Comparison of ENCODE assay signal across 1 cellular context in genomic region chr18:68714707-68715496, GRCh38.
TF ChIP-seq lines count a peak whose summit lies in the region.

A gene with protein sequence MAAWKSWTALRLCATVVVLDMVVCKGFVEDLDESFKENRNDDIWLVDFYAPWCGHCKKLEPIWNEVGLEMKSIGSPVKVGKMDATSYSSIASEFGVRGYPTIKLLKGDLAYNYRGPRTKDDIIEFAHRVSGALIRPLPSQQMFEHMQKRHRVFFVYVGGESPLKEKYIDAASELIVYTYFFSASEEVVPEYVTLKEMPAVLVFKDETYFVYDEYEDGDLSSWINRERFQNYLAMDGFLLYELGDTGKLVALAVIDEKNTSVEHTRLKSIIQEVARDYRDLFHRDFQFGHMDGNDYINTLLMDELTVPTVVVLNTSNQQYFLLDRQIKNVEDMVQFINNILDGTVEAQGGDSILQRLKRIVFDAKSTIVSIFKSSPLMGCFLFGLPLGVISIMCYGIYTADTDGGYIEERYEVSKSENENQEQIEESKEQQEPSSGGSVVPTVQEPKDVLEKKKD (minus strand): TSS chr18:68715108. CDS start chr18:68714981, 127 bp downstream.

TF ChIP-seq in HepG2, 621 proteins besides CTCF, POLR2A, EP300 and RAD21 (continued from another document and continues in another):
- TF ChIP-seq ZNF563 (CRISPR knock-in tag; IDR thresholded peaks at IDR 0.05) = peak; percentile 77; the same call in 1 of the 2 replicates
- TF ChIP-seq HES4 (CRISPR knock-in tag; IDR thresholded peaks at IDR 0.05; ENCODE audit: borderline replicate concordance) = peak; percentile 83; the same call in 1 of the 2 replicates
- TF ChIP-seq, protein P1, sequence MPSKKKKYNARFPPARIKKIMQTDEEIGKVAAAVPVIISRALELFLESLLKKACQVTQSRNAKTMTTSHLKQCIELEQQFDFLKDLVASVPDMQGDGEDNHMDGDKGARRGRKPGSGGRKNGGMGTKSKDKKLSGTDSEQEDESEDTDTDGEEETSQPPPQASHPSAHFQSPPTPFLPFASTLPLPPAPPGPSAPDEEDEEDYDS (CRISPR knock-in tag; IDR thresholded peaks at IDR 0.05) = peak; percentile 60; the same call in 1 of the 2 replicates
- TF ChIP-seq HCFC1 (IDR thresholded peaks at IDR 0.05; ENCODE audit: low read depth, low read length) = peak; percentile 29; the same call in 1 of the 2 replicates
- TF ChIP-seq CENPX (CRISPR knock-in tag; IDR thresholded peaks at IDR 0.05) = no peak
- TF ChIP-seq ZNF615 (CRISPR knock-in tag; IDR thresholded peaks at IDR 0.05; ENCODE audit: borderline replicate concordance) = 0 out of 2 replicates have a peak, but pooled peaks have one; percentile 24
- no peak for TF ChIP-seq TCF7L2 (IDR thresholded peaks at IDR 0.05; ENCODE audit: low read depth, low read length)
- TF ChIP-seq, protein P2, sequence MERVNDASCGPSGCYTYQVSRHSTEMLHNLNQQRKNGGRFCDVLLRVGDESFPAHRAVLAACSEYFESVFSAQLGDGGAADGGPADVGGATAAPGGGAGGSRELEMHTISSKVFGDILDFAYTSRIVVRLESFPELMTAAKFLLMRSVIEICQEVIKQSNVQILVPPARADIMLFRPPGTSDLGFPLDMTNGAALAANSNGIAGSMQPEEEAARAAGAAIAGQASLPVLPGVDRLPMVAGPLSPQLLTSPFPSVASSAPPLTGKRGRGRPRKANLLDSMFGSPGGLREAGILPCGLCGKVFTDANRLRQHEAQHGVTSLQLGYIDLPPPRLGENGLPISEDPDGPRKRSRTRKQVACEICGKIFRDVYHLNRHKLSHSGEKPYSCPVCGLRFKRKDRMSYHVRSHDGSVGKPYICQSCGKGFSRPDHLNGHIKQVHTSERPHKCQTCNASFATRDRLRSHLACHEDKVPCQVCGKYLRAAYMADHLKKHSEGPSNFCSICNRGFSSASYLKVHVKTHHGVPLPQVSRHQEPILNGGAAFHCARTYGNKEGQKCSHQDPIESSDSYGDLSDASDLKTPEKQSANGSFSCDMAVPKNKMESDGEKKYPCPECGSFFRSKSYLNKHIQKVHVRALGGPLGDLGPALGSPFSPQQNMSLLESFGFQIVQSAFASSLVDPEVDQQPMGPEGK (CRISPR knock-in tag; IDR thresholded peaks at IDR 0.05) = peak; percentile 62
- TF ChIP-seq ZNF235 (CRISPR knock-in tag; IDR thresholded peaks at IDR 0.05; ENCODE audit: borderline replicate concordance) = peak; percentile 90; the same call in 1 of the 2 replicates
- TF ChIP-seq, protein P3, sequence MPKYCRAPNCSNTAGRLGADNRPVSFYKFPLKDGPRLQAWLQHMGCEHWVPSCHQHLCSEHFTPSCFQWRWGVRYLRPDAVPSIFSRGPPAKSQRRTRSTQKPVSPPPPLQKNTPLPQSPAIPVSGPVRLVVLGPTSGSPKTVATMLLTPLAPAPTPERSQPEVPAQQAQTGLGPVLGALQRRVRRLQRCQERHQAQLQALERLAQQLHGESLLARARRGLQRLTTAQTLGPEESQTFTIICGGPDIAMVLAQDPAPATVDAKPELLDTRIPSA (CRISPR knock-in tag; IDR thresholded peaks at IDR 0.05; ENCODE audit: borderline replicate concordance) = peak; percentile 57; the same call in 1 of the 2 replicates
- TF ChIP-seq ARNT (IDR thresholded peaks at IDR 0.05) = no peak
- TF ChIP-seq BORCS8-MEF2B (CRISPR knock-in tag; IDR thresholded peaks at IDR 0.05) = peak; percentile 96
- peak; percentile 79; the same call in 1 of the 2 replicates for TF ChIP-seq FLYWCH1 (CRISPR knock-in tag; IDR thresholded peaks at IDR 0.05)
- TF ChIP-seq ZNF331 (CRISPR knock-in tag; IDR thresholded peaks at IDR 0.05) = peak; percentile 76; the same call in 1 of the 2 replicates
- TF ChIP-seq FOXK2 (IDR thresholded peaks at IDR 0.05) = no peak
- no peak for TF ChIP-seq ATAD3A (CRISPR knock-in tag; IDR thresholded peaks at IDR 0.05)
- TF ChIP-seq, protein P4, sequence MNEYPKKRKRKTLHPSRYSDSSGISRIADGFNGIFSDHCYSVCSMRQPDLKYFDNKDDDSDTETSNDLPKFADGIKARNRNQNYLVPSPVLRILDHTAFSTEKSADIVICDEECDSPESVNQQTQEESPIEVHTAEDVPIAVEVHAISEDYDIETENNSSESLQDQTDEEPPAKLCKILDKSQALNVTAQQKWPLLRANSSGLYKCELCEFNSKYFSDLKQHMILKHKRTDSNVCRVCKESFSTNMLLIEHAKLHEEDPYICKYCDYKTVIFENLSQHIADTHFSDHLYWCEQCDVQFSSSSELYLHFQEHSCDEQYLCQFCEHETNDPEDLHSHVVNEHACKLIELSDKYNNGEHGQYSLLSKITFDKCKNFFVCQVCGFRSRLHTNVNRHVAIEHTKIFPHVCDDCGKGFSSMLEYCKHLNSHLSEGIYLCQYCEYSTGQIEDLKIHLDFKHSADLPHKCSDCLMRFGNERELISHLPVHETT (CRISPR knock-in tag; conservative IDR thresholded peaks at IDR 0.05) = peak; percentile 73; the same call in 1 of the 2 replicates
- TF ChIP-seq MTF1 (CRISPR knock-in tag; IDR thresholded peaks at IDR 0.05) = peak; percentile 87
- no peak for TF ChIP-seq ZNF30 (CRISPR knock-in tag; IDR thresholded peaks at IDR 0.05)
- TF ChIP-seq PHF5A (CRISPR knock-in tag; IDR thresholded peaks at IDR 0.05; ENCODE audit: low read depth, unreplicated experiment) = no peak
- peak; percentile 90; the same call in 1 of the 2 replicates for TF ChIP-seq ZNF543 (CRISPR knock-in tag; IDR thresholded peaks at IDR 0.05)
- no peak for TF ChIP-seq IRX3 (CRISPR knock-in tag; IDR thresholded peaks at IDR 0.05; ENCODE audit: borderline replicate concordance, low read depth)
- no peak for TF ChIP-seq ZNF337 (CRISPR knock-in tag; IDR thresholded peaks at IDR 0.05; ENCODE audit: borderline replicate concordance, low read depth)
- TF ChIP-seq, protein P5, sequence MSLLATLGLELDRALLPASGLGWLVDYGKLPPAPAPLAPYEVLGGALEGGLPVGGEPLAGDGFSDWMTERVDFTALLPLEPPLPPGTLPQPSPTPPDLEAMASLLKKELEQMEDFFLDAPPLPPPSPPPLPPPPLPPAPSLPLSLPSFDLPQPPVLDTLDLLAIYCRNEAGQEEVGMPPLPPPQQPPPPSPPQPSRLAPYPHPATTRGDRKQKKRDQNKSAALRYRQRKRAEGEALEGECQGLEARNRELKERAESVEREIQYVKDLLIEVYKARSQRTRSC (CRISPR knock-in tag; IDR thresholded peaks at IDR 0.05; ENCODE audit: low read depth) = 0 out of 2 replicates have a peak, but pooled peaks have one; percentile 18
- peak; percentile 77; the same call in 1 of the 2 replicates for TF ChIP-seq HBP1 (CRISPR knock-in tag; IDR thresholded peaks at IDR 0.05; ENCODE audit: low read depth)
- TF ChIP-seq MIER3 (CRISPR knock-in tag; IDR thresholded peaks at IDR 0.05; ENCODE audit: borderline replicate concordance) = peak; percentile 19; the same call in 1 of the 2 replicates
- no peak for TF ChIP-seq NFRKB (IDR thresholded peaks at IDR 0.05)
- TF ChIP-seq ZSCAN22 (CRISPR knock-in tag; IDR thresholded peaks at IDR 0.05) = no peak
- TF ChIP-seq ZNF224 (CRISPR knock-in tag; IDR thresholded peaks at IDR 0.05) = peak; percentile 96; the same call in 1 of the 2 replicates
- TF ChIP-seq ZNF558 (CRISPR knock-in tag; IDR thresholded peaks at IDR 0.05; ENCODE audit: borderline replicate concordance) = peak; percentile 93; the same call in 1 of the 2 replicates
- TF ChIP-seq, protein P6, sequence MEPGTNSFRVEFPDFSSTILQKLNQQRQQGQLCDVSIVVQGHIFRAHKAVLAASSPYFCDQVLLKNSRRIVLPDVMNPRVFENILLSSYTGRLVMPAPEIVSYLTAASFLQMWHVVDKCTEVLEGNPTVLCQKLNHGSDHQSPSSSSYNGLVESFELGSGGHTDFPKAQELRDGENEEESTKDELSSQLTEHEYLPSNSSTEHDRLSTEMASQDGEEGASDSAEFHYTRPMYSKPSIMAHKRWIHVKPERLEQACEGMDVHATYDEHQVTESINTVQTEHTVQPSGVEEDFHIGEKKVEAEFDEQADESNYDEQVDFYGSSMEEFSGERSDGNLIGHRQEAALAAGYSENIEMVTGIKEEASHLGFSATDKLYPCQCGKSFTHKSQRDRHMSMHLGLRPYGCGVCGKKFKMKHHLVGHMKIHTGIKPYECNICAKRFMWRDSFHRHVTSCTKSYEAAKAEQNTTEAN (CRISPR knock-in tag; conservative IDR thresholded peaks at IDR 0.05) = peak; percentile 97
- TF ChIP-seq, protein P7, sequence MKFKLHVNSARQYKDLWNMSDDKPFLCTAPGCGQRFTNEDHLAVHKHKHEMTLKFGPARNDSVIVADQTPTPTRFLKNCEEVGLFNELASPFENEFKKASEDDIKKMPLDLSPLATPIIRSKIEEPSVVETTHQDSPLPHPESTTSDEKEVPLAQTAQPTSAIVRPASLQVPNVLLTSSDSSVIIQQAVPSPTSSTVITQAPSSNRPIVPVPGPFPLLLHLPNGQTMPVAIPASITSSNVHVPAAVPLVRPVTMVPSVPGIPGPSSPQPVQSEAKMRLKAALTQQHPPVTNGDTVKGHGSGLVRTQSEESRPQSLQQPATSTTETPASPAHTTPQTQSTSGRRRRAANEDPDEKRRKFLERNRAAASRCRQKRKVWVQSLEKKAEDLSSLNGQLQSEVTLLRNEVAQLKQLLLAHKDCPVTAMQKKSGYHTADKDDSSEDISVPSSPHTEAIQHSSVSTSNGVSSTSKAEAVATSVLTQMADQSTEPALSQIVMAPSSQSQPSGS (CRISPR knock-in tag; IDR thresholded peaks at IDR 0.05) = peak; percentile 73
- no peak for TF ChIP-seq CBX1 (IDR thresholded peaks at IDR 0.05; ENCODE audit: low read depth)
- no peak for TF ChIP-seq HNRNPL (IDR thresholded peaks at IDR 0.05; ENCODE audit: low read depth, low read length)
- TF ChIP-seq ATF7-NPFF (CRISPR knock-in tag; IDR thresholded peaks at IDR 0.05; ENCODE audit: low read depth) = peak; percentile 77; the same call in 1 of the 2 replicates
- no peak; the same call in 1 of the 2 replicates for TF ChIP-seq MIER2 (CRISPR knock-in tag; IDR thresholded peaks at IDR 0.05)
- TF ChIP-seq, protein P8, sequence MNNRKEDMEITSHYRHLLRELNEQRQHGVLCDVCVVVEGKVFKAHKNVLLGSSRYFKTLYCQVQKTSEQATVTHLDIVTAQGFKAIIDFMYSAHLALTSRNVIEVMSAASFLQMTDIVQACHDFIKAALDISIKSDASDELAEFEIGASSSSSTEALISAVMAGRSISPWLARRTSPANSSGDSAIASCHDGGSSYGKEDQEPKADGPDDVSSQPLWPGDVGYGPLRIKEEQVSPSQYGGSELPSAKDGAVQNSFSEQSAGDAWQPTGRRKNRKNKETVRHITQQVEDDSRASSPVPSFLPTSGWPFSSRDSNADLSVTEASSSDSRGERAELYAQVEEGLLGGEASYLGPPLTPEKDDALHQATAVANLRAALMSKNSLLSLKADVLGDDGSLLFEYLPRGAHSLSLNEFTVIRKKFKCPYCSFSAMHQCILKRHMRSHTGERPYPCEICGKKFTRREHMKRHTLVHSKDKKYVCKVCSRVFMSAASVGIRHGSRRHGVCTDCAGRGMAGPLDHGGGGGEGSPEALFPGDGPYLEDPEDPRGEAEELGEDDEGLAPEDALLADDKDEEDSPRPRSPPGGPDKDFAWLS (CRISPR knock-in tag; IDR thresholded peaks at IDR 0.05; ENCODE audit: borderline replicate concordance) = no peak
- no peak for TF ChIP-seq SRF (IDR thresholded peaks at IDR 0.05; ENCODE audit: low read depth, low read length)
- TF ChIP-seq TFDP1 (CRISPR knock-in tag; IDR thresholded peaks at IDR 0.05; ENCODE audit: borderline replicate concordance) = peak; percentile 96
- TF ChIP-seq ARNT2 (CRISPR knock-in tag; IDR thresholded peaks at IDR 0.05; ENCODE audit: low read depth) = no peak; the same call in 1 of the 2 replicates
- TF ChIP-seq RNF2 (conservative IDR thresholded peaks at IDR 0.05; ENCODE audit: low read depth) = peak; percentile 96
- no peak for TF ChIP-seq TCF7 (IDR thresholded peaks at IDR 0.05; ENCODE audit: low read depth)
- TF ChIP-seq WIZ (CRISPR knock-in tag; IDR thresholded peaks at IDR 0.05) = peak; percentile 44
- TF ChIP-seq KMT2A (CRISPR knock-in tag; IDR thresholded peaks at IDR 0.05) = peak; percentile 93
- TF ChIP-seq MNT (IDR thresholded peaks at IDR 0.05) = no peak; the same call in 1 of the 2 replicates
- peak; percentile 94 for TF ChIP-seq DR1 (CRISPR knock-in tag; IDR thresholded peaks at IDR 0.05)
